ENCODE assay signal across 17 cellular contexts in the genomic region with DNA sequence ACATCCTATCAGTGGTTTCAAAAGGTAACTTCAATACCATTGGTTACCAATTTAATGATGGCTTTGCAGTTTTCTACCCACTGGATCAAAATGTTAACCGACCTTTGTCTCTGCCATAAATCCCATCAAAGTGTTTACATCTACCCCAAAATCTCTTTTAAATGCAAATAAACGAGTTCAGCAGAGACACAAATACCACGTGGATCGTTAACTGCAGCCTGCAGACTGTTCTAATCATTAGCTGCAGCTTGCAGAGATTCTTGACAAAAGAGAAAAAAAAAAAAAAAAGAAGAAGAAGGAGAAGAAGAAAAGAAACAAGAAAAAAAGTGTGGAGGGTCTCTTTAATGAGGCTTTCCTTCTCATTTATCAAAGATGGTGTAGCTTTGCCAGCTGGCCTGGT.
DNase-seq lines count a peak whose midpoint lies in the region.
"Had no signal": no experiment of that assay in that cellular context is flagged by ENCODE, and none has a peak within 500 bp of the region (broad histone marks: within the 10 kb centered on the region; RNA-seq: fewer than 3 reads in every experiment).

No MANE protein-coding gene starts in this region.

- H3K4me3 ChIP-seq in NT2/D1 (ENCODE audit: insufficient read length, low read depth) (no peak overlapping the region), neuronal stem cell (ENCODE audit: low read length in 2 of 2) (no peak overlapping the region)
- H3K4me3 ChIP-seq: A549; BLaER1 treated with 17β-estradiol and CSF1 and Interleukin-3, amounts not matched to agents 10 nM and 100 nM had no signal

- DNase-seq in NCI-H1105 treated with DMSO at 0.1 percent for 48 hours (lab: John Stamatoyannopoulos, UW): peak; percentile 16
- no peak for DNase-seq in NCI-H1105 (lab: John Stamatoyannopoulos, UW)
- DNase-seq in DMS79 (lab: John Stamatoyannopoulos, UW): peak; percentile 15
- peak; percentile 25 for DNase-seq in NT2/D1 (ENCODE audit: low read depth, low spot score)
- DNase-seq in neuronal stem cell (ENCODE audit: low spot score): peak; percentile 18
- DNase-seq in activated CD4-positive, alpha-beta T cell treated with anti-CD3 and anti-CD28 coated beads, Interleukin-2, amount 50 U/mL, for 4 hours: no peak
- DNase-seq in stimulated activated CD8-positive, alpha-beta memory T cell treated with anti-CD3 and anti-CD28 coated beads, Interleukin-4, amount 100 ng/mL, for 48 hours: no peak
- DNase-seq: AML-193; Caco-2; Calu3; CD4-positive, alpha-beta T cell; CD8-positive, alpha-beta T cell; GF-D8 had no signal

- H4K8ac ChIP-seq in neuronal stem cell (ENCODE audit: low read depth, low read length): no peak overlapping the region

- H2BK5ac ChIP-seq in neuronal stem cell (ENCODE audit: low read length): no peak overlapping the region

- no peaks in the 10 kb centered on the region for H3K79me1 ChIP-seq in neuronal stem cell (ENCODE audit: low read depth, low read length)

- no peak overlapping the region for H3K14ac ChIP-seq in neuronal stem cell (ENCODE audit: low read length)

- H2BK120ac ChIP-seq in neuronal stem cell (ENCODE audit: low read depth, low read length): no peak overlapping the region

- H4K91ac ChIP-seq in neuronal stem cell (ENCODE audit: low read depth, low read length, poor library complexity): no peak overlapping the region

- H2BK12ac ChIP-seq in neuronal stem cell (ENCODE audit: low read length): no peak overlapping the region

- H2AFZ ChIP-seq in neuronal stem cell (ENCODE audit: low read length): no peak overlapping the region

- H3K4ac ChIP-seq in neuronal stem cell (ENCODE audit: low read length): no peak overlapping the region

- H3K23ac ChIP-seq in neuronal stem cell (ENCODE audit: low read depth, low read length, poor library complexity): no peak overlapping the region

- H3K27ac ChIP-seq in neuronal stem cell (replicated peaks; ENCODE audit: low read length): peak overlapping the region; percentile 34
- H3K27ac ChIP-seq: 22Rv1; A549; BLaER1 treated with 17β-estradiol and CSF1 and Interleukin-3, amounts not matched to agents 10 nM and 100 nM; C4-2B had no signal

- no peak overlapping the region for H3K18ac ChIP-seq in neuronal stem cell (ENCODE audit: low read length)

- no peak overlapping the region for H2AK5ac ChIP-seq in neuronal stem cell (ENCODE audit: low read depth, low read length)

- WGBS in neuronal stem cell (ENCODE audit: extremely low coverage in 2 of 2, insufficient read length in 2 of 2, insufficient replicate concordance in 1 of 2), 2 donors: no CpG with 5 or more reads among the region's 4 CpGs

- H3K4me1 ChIP-seq in NT2/D1 (ENCODE audit: insufficient read depth, insufficient read length): no peaks in the 10 kb centered on the region
- peaks cover 0 to 6% of the 10 kb centered on the region in 2 donors for H3K4me1 ChIP-seq in neuronal stem cell (ENCODE audit: control insufficient read depth in 2 of 2, insufficient read depth in 1 of 2, low read depth in 1 of 2, low read length in 2 of 2)
- H3K4me1 ChIP-seq: A549; BLaER1 treated with 17β-estradiol and CSF1 and Interleukin-3, amounts not matched to agents 10 nM and 100 nM; Caco-2 had no signal

- H3K9me3 ChIP-seq in NT2/D1 (ENCODE audit: insufficient read depth, low read length): peaks cover 31% of the 10 kb centered on the region; the same call in 1 of the 2 replicates
- peaks cover 2 to 35% of the 10 kb centered on the region in 2 donors for H3K9me3 ChIP-seq in neuronal stem cell (replicated peaks in 1 of 2; ENCODE audit: control insufficient read depth in 2 of 2, insufficient read depth in 1 of 2, low read depth in 1 of 2, low read length in 2 of 2)
- H3K9me3 ChIP-seq: A549, Caco-2 had no signal

- H3K9ac ChIP-seq in NT2/D1 (ENCODE audit: insufficient read length, low read depth) (no peak overlapping the region), neuronal stem cell (ENCODE audit: low read depth, low read length, poor library complexity) (no peak overlapping the region)
- H3K9ac ChIP-seq: BLaER1 treated with 17β-estradiol and CSF1 and Interleukin-3, amounts not matched to agents 10 nM and 100 nM had no signal

- no peaks in the 10 kb centered on the region for H3K36me3 ChIP-seq in NT2/D1 (ENCODE audit: insufficient read depth, insufficient read length, low read length)
- no peaks in the 10 kb centered on the region for H3K36me3 ChIP-seq in neuronal stem cell (replicated peaks in 1 of 2; ENCODE audit: control insufficient read depth in 2 of 2, insufficient read depth in 2 of 2, low read length in 2 of 2)
- H3K36me3 ChIP-seq: BLaER1 treated with 17β-estradiol and CSF1 and Interleukin-3, amounts not matched to agents 10 nM and 100 nM had no signal

- H3K27me3 ChIP-seq in NT2/D1 (ENCODE audit: insufficient read depth, insufficient read length): no peaks in the 10 kb centered on the region
- no peaks in the 10 kb centered on the region for H3K27me3 ChIP-seq in neuronal stem cell (ENCODE audit: control insufficient read depth in 3 of 3, insufficient read depth in 3 of 3, low read depth in 1 of 3, low read length in 3 of 3)
- H3K27me3 ChIP-seq: BLaER1 treated with 17β-estradiol and CSF1 and Interleukin-3, amounts not matched to agents 10 nM and 100 nM had no signal

- no peak overlapping the region for H3K4me2 ChIP-seq in neuronal stem cell (ENCODE audit: insufficient read depth, low read length, poor library complexity, severe bottlenecking)
- H3K4me2 ChIP-seq: A549; BLaER1 treated with 17β-estradiol and CSF1 and Interleukin-3, amounts not matched to agents 10 nM and 100 nM had no signal

- H2BK15ac ChIP-seq in neuronal stem cell (ENCODE audit: low read length): no peak overlapping the region

Comparison
In these comparisons a context has a peak if more than half of its experiments do, and no peak if none do; other contexts are left out.
1. DNase-seq: peak in NCI-H1105 treated with DMSO at 0.1 percent for 48 hours (single experiment), DMS79 (single experiment), NT2/D1 (single experiment) and neuronal stem cell (single experiment); none in NCI-H1105 (single experiment), activated CD4-positive, alpha-beta T cell treated with anti-CD3 and anti-CD28 coated beads, Interleukin-2, amount 50 U/mL, for 4 hours (0 of 2) and stimulated activated CD8-positive, alpha-beta memory T cell treated with anti-CD3 and anti-CD28 coated beads, Interleukin-4, amount 100 ng/mL, for 48 hours (single experiment).